ENCODE assay signal across 8 cellular contexts in genomic region chr6:35725721-35726438, GRCh38. TPM values are rescaled to one million over a fixed set of nuclear protein-coding genes. Genes with fewer than 3 reads are reported as not detected.
DNase-seq lines count a peak whose midpoint lies in the region; ATAC-seq and TF ChIP-seq lines count a peak whose summit lies in the region.

No MANE protein-coding gene starts in this region.

- H3K4me1 Mint-ChIP-seq in T-helper 1 cell treated with Interleukin-12 subunit alpha and Interleukin-12 subunit beta and Interleukin-4 antibody, amounts not matched to agents 30 μg/mL and 1 μg/mL, for 36 hours (ENCODE audit: low read depth), result peaks cover 55% of the 10 kb centered on the region

- no peaks in the 10 kb centered on the region for H3K36me3 Mint-ChIP-seq in T-helper 1 cell treated with Interleukin-12 subunit alpha and Interleukin-12 subunit beta and Interleukin-4 antibody, amounts not matched to agents 30 μg/mL and 1 μg/mL, for 36 hours (ENCODE audit: low read depth)

- H3K9me3 Mint-ChIP-seq in T-helper 1 cell treated with Interleukin-12 subunit alpha and Interleukin-12 subunit beta and Interleukin-4 antibody, amounts not matched to agents 30 μg/mL and 1 μg/mL, for 36 hours, result no peaks in the 10 kb centered on the region

- peak overlapping the region; percentile 88 for H3K27ac Mint-ChIP-seq in T-helper 1 cell treated with Interleukin-12 subunit alpha and Interleukin-12 subunit beta and Interleukin-4 antibody, amounts not matched to agents 30 μg/mL and 1 μg/mL, for 36 hours

- no peaks in the 10 kb centered on the region for H3K9me3 ChIP-seq in body of pancreas
- no peaks in the 10 kb centered on the region for H3K9me3 ChIP-seq in thymus (ENCODE audit: control insufficient read depth)

- H3K4me1 ChIP-seq in body of pancreas (peaks cover 92% of the 10 kb centered on the region), thymus (ENCODE audit: control insufficient read depth, insufficient read depth, low read length) (peaks cover 73% of the 10 kb centered on the region)

- TF ChIP-seq CTCF in body of pancreas (IDR thresholded peaks at IDR 0.05) (no peak), lower leg skin (IDR thresholded peaks at IDR 0.05) (no peak)

- TF ChIP-seq POLR2A in body of pancreas (IDR thresholded peaks at IDR 0.05) (peak in 2 of 3 donors; percentile 14 to 54), lower leg skin (IDR thresholded peaks at IDR 0.05) (no peak)

- DNase-seq in T-helper 1 cell, result no peak
- DNase-seq in body of pancreas, result peak; percentile 70 to 88 (median 78)
- peak; percentile 86 to 95 for DNase-seq in lower leg skin (ENCODE audit: low spot score in 2 of 2)
- no peak for DNase-seq in NCI-H524 treated with DMSO at 0.1 percent for 48 hours (lab: John Stamatoyannopoulos, UW)
- no peak for DNase-seq in NCI-H2227 (lab: John Stamatoyannopoulos, UW; ENCODE audit: unreplicated experiment)
- no peak for DNase-seq in GOT3 (lab: John Stamatoyannopoulos, UW)

- WGBS in body of pancreas, 2 donors, result 54 to 74% methylated on average over 9 to 11 of the region's 11 CpGs
- 27 to 36% methylated on average over 11 of the region's 11 CpGs for WGBS in lower leg skin, 2 donors
- WGBS in thymus, result 47% methylated on average over 11 of the region's 11 CpGs

- peak overlapping the region; percentile 11 for H3K4me3 Mint-ChIP-seq in T-helper 1 cell treated with Interleukin-12 subunit alpha and Interleukin-12 subunit beta and Interleukin-4 antibody, amounts not matched to agents 30 μg/mL and 1 μg/mL, for 36 hours

- H3K36me3 ChIP-seq in body of pancreas (replicated peaks in 1 of 2; ENCODE audit: insufficient read depth in 1 of 2, low read depth in 2 of 2) (no peaks in the 10 kb centered on the region), thymus (ENCODE audit: control insufficient read depth, insufficient read depth) (no peaks in the 10 kb centered on the region)

- H3K27me3 Mint-ChIP-seq in T-helper 1 cell treated with Interleukin-12 subunit alpha and Interleukin-12 subunit beta and Interleukin-4 antibody, amounts not matched to agents 30 μg/mL and 1 μg/mL, for 36 hours (ENCODE audit: low read depth), result no peaks in the 10 kb centered on the region

- ATAC-seq in body of pancreas, result peak; percentile 26

- H3K27ac ChIP-seq in body of pancreas (peak overlapping the region; percentile 99 to 100 (median 100)), thymus (ENCODE audit: low read depth) (peak overlapping the region; percentile 100)

- no peaks in the 10 kb centered on the region for H3K27me3 ChIP-seq in body of pancreas
- no peaks in the 10 kb centered on the region for H3K27me3 ChIP-seq in thymus (ENCODE audit: control insufficient read depth, insufficient read depth)

- intact Hi-C loops in body of pancreas (cut with DNase I) (no loop called here), lower leg skin (cut with DNase I; ENCODE audit: low total_unique reads) (loop anchor here (1.0 to 2.0 kb wide), 2 partner anchors 37 to 122 kb away; partner anchors contain the start of gene FKBP5)

- H3K4me3 ChIP-seq in body of pancreas, result no peak overlapping the region
- H3K4me3 ChIP-seq in lower leg skin (ENCODE audit: low read depth, poor library complexity, severe bottlenecking), result no peak overlapping the region
- peak overlapping the region; percentile 80 for H3K4me3 ChIP-seq in thymus (ENCODE audit: low read length)

RNA-seq across cellular contexts. Expression of gene ARMC12, which starts 11.0 kb away (rescaled TPM):
- total RNA-seq in body of pancreas, result under 1 TPM in 1 of 2 donors, not detected in 1; 0.26 TPM
- total RNA-seq in lower leg skin, result under 1 TPM in 1 of 4 donors, not detected in 3; 0.52 TPM
- 26.6 TPM for polyA plus RNA-seq in thymus

RNA-seq across cellular contexts. Expression of gene FKBP5, which starts 37.2 kb away (rescaled TPM):
- total RNA-seq in body of pancreas (100 to 1,000 TPM; 133 to 138 TPM), lower leg skin (100 to 1,000 TPM; 166 to 278 (median 238) TPM)
- 338 TPM for polyA plus RNA-seq in thymus

RNA-seq across cellular contexts. Expression of gene CLPSL2, which starts 50.5 kb away (rescaled TPM):
- not detected for total RNA-seq in body of pancreas
- total RNA-seq in lower leg skin, result not detected
- polyA plus RNA-seq in thymus, result 0.09 TPM

RNA-seq across cellular contexts. Expression of gene CLPSL1, which starts 54.9 kb away (rescaled TPM):
- total RNA-seq in body of pancreas (10 to 100 TPM in 1 of 2 donors, 1 to 10 TPM in 1; 7.8 to 11.9 TPM), lower leg skin (not detected)
- 0.14 TPM for polyA plus RNA-seq in thymus

Comparison
In these comparisons a context has a peak if more than half of its experiments do, and no peak if none do; other contexts are left out.
1. DNase-seq: peak in body of pancreas (4 of 4) and lower leg skin (2 of 2); none in T-helper 1 cell (0 of 5), NCI-H524 treated with DMSO at 0.1 percent for 48 hours (single experiment), NCI-H2227 (single experiment) and GOT3 (single experiment).
2. POLR2A ChIP-seq: peak in body of pancreas (2 of 3); none in lower leg skin (0 of 2).